ENCODE assay signal across 12 cellular contexts in the genomic region with DNA sequence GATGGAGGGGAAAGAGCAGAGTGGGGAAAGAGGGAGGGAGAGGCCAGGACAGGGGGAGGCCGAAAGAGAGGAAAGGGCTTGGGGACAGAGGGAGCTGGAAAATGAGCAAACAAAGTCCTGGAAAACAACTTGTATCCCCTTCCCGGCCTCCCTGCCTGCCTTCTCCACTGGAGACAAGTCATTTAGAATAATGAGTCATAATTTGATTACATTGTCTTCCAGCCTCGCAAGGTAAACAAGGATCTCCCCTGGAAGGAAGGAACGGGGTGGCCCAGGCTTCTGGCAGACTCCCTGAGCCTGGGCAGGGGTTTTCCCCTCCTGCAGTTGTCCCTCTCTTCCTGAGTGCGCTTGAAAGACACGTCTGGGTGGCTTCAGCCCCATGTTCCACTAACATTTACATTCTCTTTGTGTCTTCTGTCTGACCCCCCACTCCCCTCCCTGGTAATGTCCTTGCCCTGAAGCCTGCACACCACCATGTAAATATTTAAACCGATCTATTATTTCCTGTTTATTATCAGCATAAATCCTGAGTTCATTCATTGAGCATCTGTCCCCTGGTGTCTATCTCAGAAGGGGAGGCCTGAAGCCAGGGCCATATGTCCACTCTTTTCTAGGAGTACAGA. TPM values are rescaled to one million over a fixed set of nuclear protein-coding genes. Genes with fewer than 3 reads are reported as not detected.
A peak's percentile ranks its signal among the peaks of the same experiment; 100 is the strongest.
DNase-seq lines count a peak whose midpoint lies in the region; ATAC-seq, FAIRE-seq and TF ChIP-seq lines count a peak whose summit lies in the region.
"Had no signal": no experiment of that assay in that cellular context is flagged by ENCODE, and none has a peak within 500 bp of the region (broad histone marks: within the 10 kb centered on the region; RNA-seq: fewer than 3 reads in every experiment).

No MANE protein-coding gene starts in this region.

- TF ChIP-seq EP300 in K562 (IDR thresholded peaks at IDR 0.05; ENCODE audit: low read length): no peak

- peak overlapping the region; percentile 79 for H2AFZ ChIP-seq in K562 (ENCODE audit: low read depth, low read length)
- H2AFZ ChIP-seq in mesenchymal stem cell (ENCODE audit: low read depth, low read length): no peak overlapping the region

- peak overlapping the region; percentile 81 for H2BK120ac ChIP-seq in mesenchymal stem cell (ENCODE audit: low read depth, low read length)

- peak overlapping the region; percentile 88 for H3K27ac ChIP-seq in C4-2B
- H3K27ac ChIP-seq in K562 (ENCODE audit: extremely low read depth, low read depth, low read length): no peak overlapping the region
- H3K27ac ChIP-seq in mesenchymal stem cell (ENCODE audit: low read length, poor library complexity, severe bottlenecking): no peak overlapping the region

- no peak for TF ChIP-seq RAD21 in K562 (CRISPR knock-in tag; conservative IDR thresholded peaks at IDR 0.05 in 1 of 2, IDR thresholded peaks at IDR 0.05 in 1 of 2)

- H3K4me3 ChIP-seq in LNCaP clone FGC (ENCODE audit: low read depth, low read length) (no peak overlapping the region), K562 (no peak overlapping the region), mesenchymal stem cell (ENCODE audit: insufficient read depth in 1 of 2, low read depth in 1 of 2, low read length in 2 of 2) (no peak overlapping the region)

- H3K23ac ChIP-seq in mesenchymal stem cell (ENCODE audit: low read length in 2 of 2): no peak overlapping the region

- CTCF ChIA-PET in K562 (lab: Yijun Ruan, JAX; ENCODE audit: low intra/inter-chr PET ratio): no interaction called here

- H3K79me2 ChIP-seq in K562 (ENCODE audit: control insufficient read depth, insufficient read depth, low read length): no peaks in the 10 kb centered on the region

- no peaks in the 10 kb centered on the region for H4K20me1 ChIP-seq in K562 (replicated peaks; ENCODE audit: control insufficient read depth, insufficient read depth, low read length)

- H3K4ac ChIP-seq in mesenchymal stem cell (ENCODE audit: low read depth in 1 of 2, low read length in 2 of 2): peak overlapping the region; percentile 45 to 67

- H3K4me2 ChIP-seq in K562 (ENCODE audit: insufficient read depth, low read length): no peak overlapping the region
- H3K4me2 ChIP-seq in mesenchymal stem cell (ENCODE audit: low read length, poor library complexity, severe bottlenecking): no peak overlapping the region

- peaks cover 13 to 39% of the 10 kb centered on the region in 2 experiments for H3K4me1 ChIP-seq in K562 (replicated peaks in 1 of 2; ENCODE audit: control insufficient read depth in 2 of 2, insufficient read depth in 2 of 2, low read length in 2 of 2)
- peaks cover 31% of the 10 kb centered on the region for H3K4me1 ChIP-seq in mesenchymal stem cell (ENCODE audit: control insufficient read depth, insufficient read depth, low read depth, low read length)

- ATAC-seq in K562 (no peak), GM21528 (IDR thresholded peaks at IDR 0.05; ENCODE audit: low FRiP score, unreplicated experiment) (no peak), HG02763 (IDR thresholded peaks at IDR 0.05; ENCODE audit: unreplicated experiment) (no peak)
- ATAC-seq in activated CD4-positive, CD25-positive, alpha-beta regulatory T cell treated with anti-CD3 and anti-CD28 coated beads, Interleukin-2, amount 50 U/mL, for 24 hours: no peak

- peak overlapping the region; percentile 91 for H4K91ac ChIP-seq in mesenchymal stem cell (ENCODE audit: low read length)

- DNase-seq in LNCaP clone FGC (ENCODE audit: low read depth) (peak; percentile 72), K562 (ENCODE audit: extremely low read depth in 1 of 4, low spot score in 3 of 4) (no peak), mesenchymal stem cell (peak; percentile 87)
- DNase-seq in stimulated activated CD4-positive, alpha-beta T cell treated with anti-CD3 and anti-CD28 coated beads, Interleukin-12 subunit alpha, Interleukin-12 subunit beta, amount 100 ng/mL, for 4 hours: no peak
- DNase-seq: activated T-cell treated with anti-CD3 and anti-CD28 coated beads, Interleukin-2, amount 50 U/mL, for 1 hour; CD4-positive, alpha-beta memory T cell; SHP77 treated with DMSO at 0.1 percent for 48 hours; trophoblast cell had no signal

- no peaks in the 10 kb centered on the region for H3K27me3 ChIP-seq in K562 (ENCODE audit: control insufficient read depth in 2 of 2, insufficient read depth in 2 of 2, low read length in 2 of 2)
- H3K27me3 ChIP-seq in mesenchymal stem cell (ENCODE audit: control insufficient read depth in 1 of 2, insufficient read depth in 1 of 2, low read length in 2 of 2): no peaks in the 10 kb centered on the region

- H2BK15ac ChIP-seq in mesenchymal stem cell (ENCODE audit: low read depth, poor library complexity, severe bottlenecking): no peak overlapping the region

- H2AK5ac ChIP-seq in mesenchymal stem cell (ENCODE audit: low read length, severe bottlenecking): no peak overlapping the region

- no peak for FAIRE-seq in K562 (lab: Jason Lieb, UNC)

- peak overlapping the region; percentile 83 for H4K8ac ChIP-seq in mesenchymal stem cell (ENCODE audit: low read length)

- H3K36me3 ChIP-seq in K562 (ENCODE audit: control insufficient read depth, insufficient read depth, low read length) (no peaks in the 10 kb centered on the region), mesenchymal stem cell (ENCODE audit: control insufficient read depth in 1 of 2, insufficient read depth in 2 of 2, low read depth in 1 of 2, low read length in 2 of 2) (no peaks in the 10 kb centered on the region)

- peak overlapping the region; percentile 37 to 96 for H2BK12ac ChIP-seq in mesenchymal stem cell (ENCODE audit: low read length in 2 of 2)

- intact Hi-C loops in K562 (cut with micrococcal nuclease): no loop called here

- H3K14ac ChIP-seq in mesenchymal stem cell (ENCODE audit: low read length in 2 of 2): peak overlapping the region in 1 of 2 experiments; percentile 72

- no peaks in the 10 kb centered on the region for H3K79me1 ChIP-seq in mesenchymal stem cell (replicated peaks; ENCODE audit: low read length, poor library complexity, severe bottlenecking)

- TF ChIP-seq CTCF in C4-2B (conservative IDR thresholded peaks at IDR 0.05) (no peak), LNCaP clone FGC (IDR thresholded peaks at IDR 0.05; ENCODE audit: control insufficient read depth, extremely low read depth, insufficient read depth) (no peak), K562 (IDR thresholded peaks at IDR 0.05 in 2 of 3, conservative IDR thresholded peaks at IDR 0.05 in 1 of 3; ENCODE audit: insufficient read depth in 2 of 3, low read depth in 1 of 3, low read length in 3 of 3) (no peak)

- POLR2A ChIA-PET in K562 (lab: Yijun Ruan, JAX): interaction anchor here (2.9 kb wide), 1 partner anchor 13 kb away, joined by 10 read pairs; no protein-coding TSS in a partner anchor

- H2BK5ac ChIP-seq in mesenchymal stem cell (ENCODE audit: low read depth, low read length, poor library complexity, severe bottlenecking): no peak overlapping the region

- no peaks in the 10 kb centered on the region for H3K9me1 ChIP-seq in K562 (ENCODE audit: control insufficient read depth, insufficient read depth, low read length)

- no peaks in the 10 kb centered on the region for H3K9me3 ChIP-seq in K562 (replicated peaks; ENCODE audit: control insufficient read depth, insufficient read depth, low read depth, low read length)
- H3K9me3 ChIP-seq in mesenchymal stem cell (ENCODE audit: control insufficient read depth, low read length): no peaks in the 10 kb centered on the region

- H3K18ac ChIP-seq in mesenchymal stem cell (ENCODE audit: low read depth in 1 of 2, low read length in 2 of 2): peak overlapping the region; percentile 49 to 90

- TF ChIP-seq POLR2A in K562 (conservative IDR thresholded peaks at IDR 0.05): no peak

- 31% methylated on average over 7 of the region's 7 CpGs for WGBS in K562 (ENCODE audit: insufficient coverage, low coverage, missing lambda C conversion rate)
- 11% methylated on average over 7 of the region's 7 CpGs for WGBS in mesenchymal stem cell

- BruUV-seq in K562 (replicated peaks; lab: Mats Ljungman, UMichigan): no TSS peak

- in situ Hi-C loops in K562 (cut with MboI): no loop called here

- H3K9ac ChIP-seq in K562 (ENCODE audit: insufficient read depth in 1 of 2, low read depth in 2 of 2, low read length in 2 of 2): peak overlapping the region in 1 of 2 experiments; percentile 6; a peak in 1 of 4 replicates
- H3K9ac ChIP-seq in mesenchymal stem cell (ENCODE audit: low read length): no peak overlapping the region

RNA-seq across cellular contexts. Expression of gene MRPS18A, which starts 12.1 kb away (rescaled TPM):
- 30.9 and 95.8 TPM in 2 replicates for total RNA-seq in K562 (2011; cell fraction: chromatin; rRNA removed; ENCODE audit: low replicate concordance)
- total RNA-seq in K562 (2011; cell fraction: nucleolus; rRNA removed): 81.3 and 96.7 TPM in 2 replicates
- total RNA-seq in K562 (2011; cell fraction: nucleoplasm; rRNA removed): 48.8 and 57.7 TPM in 2 replicates
- total RNA-seq in K562 (2014; rRNA removed): 130 and 161 TPM in 2 replicates
- total RNA-seq in K562 (2014; rRNA removed; fragmentation: Illumina TruSeq; extraction: Trizol): 63.9 and 87.5 TPM in 2 replicates
- total RNA-seq in K562 (2015; rRNA removed; fragmentation: Illumina TruSeq; extraction: Trizol): 115 and 119 TPM in 2 replicates
- 102 and 104 TPM in 2 replicates for total RNA-seq in K562 (2021)
- polyA plus RNA-seq in K562 (2011; rRNA removed): 104 and 112 TPM in 2 replicates
- 155 and 252 TPM in 2 replicates for polyA plus RNA-seq in K562 (2011; cell fraction: cytosol; rRNA removed)
- 54.3 and 56.2 TPM in 2 replicates for polyA plus RNA-seq in K562 (2011; cell fraction: nucleus; rRNA removed)
- polyA plus RNA-seq in K562 (2012): 113 and 127 TPM in 2 replicates
- 159 and 185 TPM in 2 replicates for polyA plus RNA-seq in K562 (2014; fragmentation: Illumina TruSeq; extraction: Trizol)
- polyA plus RNA-seq in K562 (2014; fragmentation: Nextera tagmentation; extraction: Ambion mirVana): 100 to 1,000 TPM; 204 to 243 TPM
- 125 and 133 TPM in 2 replicates for polyA plus RNA-seq in K562 (2014; rRNA removed)
- 78.1 and 100 TPM in 2 replicates for polyA minus RNA-seq in K562 (2011; rRNA and poly(A)+ RNA removed)
- polyA minus RNA-seq in K562 (2011; cell fraction: cytosol; rRNA and poly(A)+ RNA removed): 41.0 and 52.2 TPM in 2 replicates
- 41.9 and 47.8 TPM in 2 replicates for polyA minus RNA-seq in K562 (2011; cell fraction: nucleus; rRNA and poly(A)+ RNA removed)
- 42.0 TPM for polyA plus RNA-seq in mesenchymal stem cell (2013, experiment 1 of 2)
- 43.2 TPM for polyA plus RNA-seq in mesenchymal stem cell (2013, experiment 2 of 2)

RNA-seq across cellular contexts. Expression of gene RSPH9, which starts 54.8 kb away (rescaled TPM):
- total RNA-seq in K562 (2011; cell fraction: chromatin; rRNA removed; ENCODE audit: low replicate concordance): 0.32 TPM in 1 of 2 replicates, not detected in the other
- 0.17 TPM in 1 of 2 replicates, not detected in the other for total RNA-seq in K562 (2011; cell fraction: nucleolus; rRNA removed)
- total RNA-seq in K562 (2011; cell fraction: nucleoplasm; rRNA removed): 0.22 and 0.38 TPM in 2 replicates
- total RNA-seq in K562 (2014; rRNA removed) (0.05 TPM in 1 of 2 replicates, not detected in the other), K562 (2014; rRNA removed; fragmentation: Illumina TruSeq; extraction: Trizol) (not detected in 2 replicates), K562 (2015; rRNA removed; fragmentation: Illumina TruSeq; extraction: Trizol) (not detected in 2 replicates), K562 (2021) (not detected in 2 replicates)
- polyA plus RNA-seq in K562 (2011; rRNA removed) (0.04 TPM in 1 of 2 replicates, not detected in the other), K562 (2014; fragmentation: Illumina TruSeq; extraction: Trizol) (not detected in 2 replicates), K562 (2014; fragmentation: Nextera tagmentation; extraction: Ambion mirVana) (under 1 TPM; 0.39 to 0.60 TPM), K562 (2014; rRNA removed) (not detected in 2 replicates)
- not detected in 2 replicates for polyA plus RNA-seq in K562 (2011; cell fraction: cytosol; rRNA removed)
- 0.04 TPM in 1 of 2 replicates, not detected in the other for polyA plus RNA-seq in K562 (2011; cell fraction: nucleus; rRNA removed)
- polyA plus RNA-seq in K562 (2012): 0.40 and 0.49 TPM in 2 replicates
- 0.11 and 0.15 TPM in 2 replicates for polyA minus RNA-seq in K562 (2011; rRNA and poly(A)+ RNA removed)
- not detected in 2 replicates for polyA minus RNA-seq in K562 (2011; cell fraction: cytosol; rRNA and poly(A)+ RNA removed)
- 0.22 TPM in 1 of 2 replicates, not detected in the other for polyA minus RNA-seq in K562 (2011; cell fraction: nucleus; rRNA and poly(A)+ RNA removed)
- polyA plus RNA-seq in mesenchymal stem cell (2013, experiment 1 of 2): 0.62 TPM
- 0.84 TPM for polyA plus RNA-seq in mesenchymal stem cell (2013, experiment 2 of 2)
- total RNA-seq: CD4-positive, alpha-beta memory T cell had no signal

Comparison
In these comparisons a context has a peak if more than half of its experiments do, and no peak if none do; other contexts are left out.
1. DNase-seq: peak in LNCaP clone FGC (single experiment) and mesenchymal stem cell (single experiment); none in K562 (0 of 4) and stimulated activated CD4-positive, alpha-beta T cell treated with anti-CD3 and anti-CD28 coated beads, Interleukin-12 subunit alpha, Interleukin-12 subunit beta, amount 100 ng/mL, for 4 hours (single experiment).